ENCODE assay signal across 29 cellular contexts in the genomic region with DNA sequence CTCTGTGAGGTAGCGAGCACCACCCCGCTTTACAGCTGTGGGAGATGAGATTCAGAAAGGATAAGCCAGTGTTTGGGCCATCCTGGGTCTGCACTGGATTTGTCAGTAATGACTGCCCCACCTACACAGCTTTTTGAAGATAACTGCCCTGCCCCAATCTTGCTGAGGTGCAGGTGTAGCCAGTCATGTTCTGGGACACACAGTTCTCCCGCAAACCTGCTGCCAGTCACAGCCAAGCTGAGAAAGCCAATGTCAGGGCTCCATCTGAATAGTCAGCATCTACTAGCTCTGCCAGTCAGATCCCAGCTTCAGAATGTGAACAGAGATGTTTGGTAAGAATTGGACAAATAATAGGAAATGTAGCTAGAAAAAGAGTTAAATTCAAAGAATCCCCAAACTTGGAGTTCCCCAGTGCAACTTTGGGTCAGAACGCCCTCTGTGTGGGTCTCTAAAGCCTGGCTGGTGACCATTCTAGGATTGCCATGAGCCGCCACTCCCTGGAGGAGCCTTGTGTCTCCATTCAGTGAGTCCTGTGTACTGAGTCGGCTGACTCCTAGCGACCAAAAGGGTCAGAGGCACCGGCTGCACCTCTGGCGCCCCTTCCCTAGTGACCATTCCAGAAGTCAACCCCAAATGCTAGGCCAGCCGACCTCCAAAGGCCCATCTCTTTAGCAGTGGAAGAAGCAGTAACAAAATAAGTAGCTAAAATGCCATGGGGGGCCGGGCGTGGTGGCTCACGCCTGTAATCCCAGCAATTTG. TPM values are rescaled to one million over a fixed set of nuclear protein-coding genes. Genes with fewer than 3 reads are reported as not detected.
DNase-seq lines count a peak whose midpoint lies in the region; ATAC-seq, FAIRE-seq and TF ChIP-seq lines count a peak whose summit lies in the region.
"Had no signal": no experiment of that assay in that cellular context is flagged by ENCODE, and none has a peak within 500 bp of the region (broad histone marks: within the 10 kb centered on the region; RNA-seq: fewer than 3 reads in every experiment).

No MANE protein-coding gene starts in this region.

- dilution Hi-C loops in IMR-90 (cut with HindIII; ENCODE audit: low sequenced_read_pairs, unreplicated experiment), result no loop called here

- POLR2A ChIA-PET in IMR-90 (lab: Charles Lee; ENCODE audit: unreplicated experiment), result no interaction called here

- H3K79me1 ChIP-seq in IMR-90 (ENCODE audit: low read depth in 1 of 2, low read length in 2 of 2), result no peaks in the 10 kb centered on the region

- no peak overlapping the region for H2AK5ac ChIP-seq in IMR-90 (ENCODE audit: low read depth, low read length)

- peak overlapping the region; percentile 94 for H3K27ac ChIP-seq in cardiac muscle cell
- H3K27ac ChIP-seq in IMR-90 (ENCODE audit: insufficient read depth, low read length), result no peak overlapping the region
- H3K27ac ChIP-seq in kidney (ENCODE audit: low read depth in 2 of 2, low read length in 2 of 2), result no peak overlapping the region
- H3K27ac ChIP-seq in gastrocnemius medialis, result peak overlapping the region; percentile 92 to 97 (median 97)

- ATAC-seq in left cardiac atrium (no peak), IMR-90 (ENCODE audit: low read depth) (no peak), gastrocnemius medialis (peak in 1 of 2 donors; percentile 25), GM18868 (IDR thresholded peaks at IDR 0.05; ENCODE audit: unreplicated experiment) (no peak)

- no peak for TF ChIP-seq POLR2A in IMR-90 (IDR thresholded peaks at IDR 0.05; ENCODE audit: low read depth, low read length)
- TF ChIP-seq POLR2A in gastrocnemius medialis (IDR thresholded peaks at IDR 0.05), result no peak

- no peaks in the 10 kb centered on the region for H3K27me3 ChIP-seq in cardiac muscle cell
- peaks cover 16% of the 10 kb centered on the region for H3K27me3 ChIP-seq in IMR-90 (ENCODE audit: control insufficient read depth, insufficient read depth, low read length)
- no peaks in the 10 kb centered on the region for H3K27me3 ChIP-seq in gastrocnemius medialis

- H4K5ac ChIP-seq in IMR-90 (ENCODE audit: low read depth, low read length), result no peak overlapping the region

- H3K9ac ChIP-seq in IMR-90 (ENCODE audit: low read depth, low read length) (no peak overlapping the region), kidney (ENCODE audit: low read length in 2 of 2) (no peak overlapping the region)

- H2AK9ac ChIP-seq in IMR-90 (replicated peaks; ENCODE audit: low read depth, low read length, poor library complexity), result peak overlapping the region; percentile 42

- no peak overlapping the region for H2AFZ ChIP-seq in IMR-90 (replicated peaks; ENCODE audit: low read length, poor library complexity)

- H3K4me1 ChIP-seq in cardiac muscle cell (ENCODE audit: low read depth) (peaks cover 72% of the 10 kb centered on the region), IMR-90 (ENCODE audit: control insufficient read depth, insufficient read depth, low read length) (peaks cover 2% of the 10 kb centered on the region; the same call in 1 of the 2 replicates), kidney (ENCODE audit: control insufficient read depth in 1 of 2, insufficient read depth in 1 of 2, low read depth in 1 of 2, low read length in 2 of 2) (peaks cover 0 to 4% of the 10 kb centered on the region in 2 donors), gastrocnemius medialis (peaks cover 64 to 67% of the 10 kb centered on the region in 2 donors)

- no peak overlapping the region for H2BK15ac ChIP-seq in IMR-90 (ENCODE audit: low read depth, low read length)

- H2BK5ac ChIP-seq in IMR-90 (ENCODE audit: low read depth, low read length, poor library complexity, severe bottlenecking), result no peak overlapping the region

- intact Hi-C loops in left cardiac atrium (cut with DNase I), result loop anchor here in 1 of 2 donors (5.0 to 10.0 kb wide), 3 partner anchors 32 to 225 kb away; no protein-coding TSS in a partner anchor
- intact Hi-C loops in IMR-90 (cut with micrococcal nuclease), result no loop called here
- intact Hi-C loops in kidney (cut with DNase I), result loop anchor here (10.0 kb wide), 2 partner anchors 305 to 505 kb away; no protein-coding TSS in a partner anchor
- intact Hi-C loops in gastrocnemius medialis (cut with DNase I; ENCODE audit: low total_unique reads), result loop anchor here (5.0 to 10.0 kb wide), 2 partner anchors 307 to 845 kb away; no protein-coding TSS in a partner anchor

- no peak for TF ChIP-seq RAD21 in IMR-90 (IDR thresholded peaks at IDR 0.05; ENCODE audit: low read length)

- TF ChIP-seq CTCF in cardiac muscle cell (IDR thresholded peaks at IDR 0.05; ENCODE audit: low read depth, low read length) (no peak), IMR-90 (conservative IDR thresholded peaks at IDR 0.05; ENCODE audit: low read depth, low read length) (no peak), kidney (IDR thresholded peaks at IDR 0.05; ENCODE audit: borderline replicate concordance, extremely low read depth, insufficient read depth) (no peak), gastrocnemius medialis (IDR thresholded peaks at IDR 0.05 in 4 of 5, conservative IDR thresholded peaks at IDR 0.05 in 1 of 5) (no peak)

- H3K4me3 ChIP-seq in cardiac muscle cell (no peak overlapping the region), IMR-90 (ENCODE audit: insufficient read depth, low read depth, low read length) (no peak overlapping the region), kidney (ENCODE audit: low read length in 2 of 2) (no peak overlapping the region), gastrocnemius medialis (no peak overlapping the region)

- H3K56ac ChIP-seq in IMR-90 (ENCODE audit: extremely low read depth, insufficient read depth, low read length), result no peak overlapping the region

- H4K8ac ChIP-seq in IMR-90 (ENCODE audit: low read depth in 2 of 2, low read length in 2 of 2), result no peak overlapping the region

- no peaks in the 10 kb centered on the region for H3K9me1 ChIP-seq in IMR-90 (ENCODE audit: insufficient read depth, low read length)

- no peaks in the 10 kb centered on the region for H3K9me3 ChIP-seq in cardiac muscle cell (ENCODE audit: low read depth)
- H3K9me3 ChIP-seq in IMR-90 (ENCODE audit: control insufficient read depth, insufficient read depth, low read length), result no peaks in the 10 kb centered on the region
- H3K9me3 ChIP-seq in kidney (ENCODE audit: control insufficient read depth in 1 of 2, low read length in 2 of 2), result no peaks in the 10 kb centered on the region
- no peaks in the 10 kb centered on the region for H3K9me3 ChIP-seq in gastrocnemius medialis

- DNase-seq in cardiac muscle cell (ENCODE audit: low read depth in 1 of 2, low spot score in 1 of 2) (no peak), left cardiac atrium (no peak), IMR-90 (no peak), kidney (peak; percentile 45), gastrocnemius medialis (peak; percentile 73 to 80), EL (no peak), midbrain (lab: John Stamatoyannopoulos, UW) (no peak)
- DNase-seq: 8988T; C1 segment of cervical spinal cord; Calu3; CD8-positive, alpha-beta memory T cell; DMS153; Karpas-422; MV-4-11; NCI-H1105 treated with DMSO at 0.1 percent for 48 hours; NCI-H1694; NCI-H2081 treated with DMSO at 0.1 percent for 48 hours; NCI-H2171 treated with DMSO at 0.1 percent for 48 hours; NCI-H526 had no signal

- H2BK20ac ChIP-seq in IMR-90 (ENCODE audit: low read depth, low read length), result no peak overlapping the region

- no peak for FAIRE-seq in kidney (lab: Jason Lieb, UNC)
- FAIRE-seq: G401.6, GM12892, GM18507, GM19239, RCC 7860 had no signal

- H3K14ac ChIP-seq in IMR-90 (replicated peaks; ENCODE audit: low read depth, low read length), result no peak overlapping the region

- in situ Hi-C loops in IMR-90 (cut with MboI; ENCODE audit: low sequenced_read_pairs), result loop anchor here (10.0 kb wide), 1 partner anchor 505 kb away; no protein-coding TSS in a partner anchor
- in situ Hi-C loops in gastrocnemius medialis (cut with MboI; ENCODE audit: low sequenced_read_pairs in 4 of 4), result loop anchor here in 1 of 4 donors (5.0 kb wide), 2 partner anchors 32 to 187 kb away; no protein-coding TSS in a partner anchor

- H3K23ac ChIP-seq in IMR-90 (ENCODE audit: low read depth, low read length), result no peak overlapping the region

- 93% methylated on average over 3 of the region's 13 CpGs; no CpG with 5 or more reads in 1 of the 2 experiments for WGBS in IMR-90 (ENCODE audit: extremely low coverage in 2 of 2, insufficient read length in 1 of 2), 2 experiments

- H2BK120ac ChIP-seq in IMR-90 (ENCODE audit: low read depth, low read length), result no peak overlapping the region

- CTCF ChIA-PET in IMR-90 (lab: Yijun Ruan, JAX), result no interaction called here

- no peak overlapping the region for H3K4ac ChIP-seq in IMR-90 (ENCODE audit: low read depth, low read length)

- no TSS peak for BruUV-seq in IMR-90 (replicated peaks; lab: Mats Ljungman, UMichigan)

- no peaks in the 10 kb centered on the region for H4K20me1 ChIP-seq in IMR-90 (ENCODE audit: insufficient read depth, low read length)

- no peak overlapping the region for H4K91ac ChIP-seq in IMR-90 (ENCODE audit: insufficient read depth, low read depth, low read length)

- H3K18ac ChIP-seq in IMR-90 (ENCODE audit: low read depth, low read length), result no peak overlapping the region

- H3K36me3 ChIP-seq in cardiac muscle cell, result no peaks in the 10 kb centered on the region
- no peaks in the 10 kb centered on the region for H3K36me3 ChIP-seq in IMR-90 (ENCODE audit: control insufficient read depth, insufficient read depth, low read length)
- H3K36me3 ChIP-seq in kidney (ENCODE audit: control insufficient read depth in 1 of 2, insufficient read depth in 2 of 2, low read length in 2 of 2), result no peaks in the 10 kb centered on the region
- no peaks in the 10 kb centered on the region for H3K36me3 ChIP-seq in gastrocnemius medialis

- no peak overlapping the region for H3K4me2 ChIP-seq in IMR-90 (ENCODE audit: low read depth, low read length)

RNA-seq across cellular contexts. Expression of gene MB, which starts 2.4 kb away (rescaled TPM):
- total RNA-seq in cardiac muscle cell (952 and 1,065 TPM in 2 replicates), left cardiac atrium (1,000 to 10,000 TPM; 7,141 to 7,312 TPM), IMR-90 (2012; rRNA removed) (not detected in 2 replicates), kidney (not detected), gastrocnemius medialis (over 10,000 TPM in 2 of 4 donors, 1,000 to 10,000 TPM in 2; 7,153 to 19,373 (median 11,028) TPM)
- polyA plus RNA-seq in cardiac muscle cell (829 and 1,030 TPM in 2 replicates), IMR-90 (2012; rRNA removed) (not detected in 2 replicates), kidney (ENCODE audit: insufficient read depth, low read depth, low replicate concordance) (0.84 TPM)
- polyA plus RNA-seq in IMR-90 (2012; cell fraction: cytosol; rRNA removed), result not detected in 2 replicates
- not detected in 2 replicates for polyA plus RNA-seq in IMR-90 (2012; cell fraction: nucleus; rRNA removed; ENCODE audit: low replicate concordance)
- total RNA-seq: Calu3, H4, OCI-LY7, SK-MEL-5 had no signal
- polyA plus RNA-seq: CD8-positive, alpha-beta memory T cell; IgD-negative memory B cell had no signal

RNA-seq across cellular contexts. Expression of gene APOL6, which starts 28.7 kb away (rescaled TPM):
- not detected in 2 replicates for total RNA-seq in cardiac muscle cell
- polyA plus RNA-seq in cardiac muscle cell, result 0.07 TPM in 1 of 2 replicates, not detected in the other
- 10 to 100 TPM; 20.6 to 23.0 TPM for total RNA-seq in left cardiac atrium
- total RNA-seq in IMR-90 (2012; rRNA removed), result 7.2 TPM in 2 replicates
- 0.86 and 1.2 TPM in 2 replicates for polyA plus RNA-seq in IMR-90 (2012; rRNA removed)
- polyA plus RNA-seq in IMR-90 (2012; cell fraction: cytosol; rRNA removed), result 0.47 and 0.64 TPM in 2 replicates
- polyA plus RNA-seq in IMR-90 (2012; cell fraction: nucleus; rRNA removed; ENCODE audit: low replicate concordance), result 0.32 and 1.4 TPM in 2 replicates
- 30.2 TPM for total RNA-seq in kidney
- 5.5 TPM for polyA plus RNA-seq in kidney (ENCODE audit: insufficient read depth, low read depth, low replicate concordance)
- total RNA-seq in gastrocnemius medialis, result 1 to 10 TPM; 1.5 to 4.5 (median 2.9) TPM

Comparison
In these comparisons a context has a peak if more than half of its experiments do, and no peak if none do; other contexts are left out.
1. DNase-seq: peak in kidney (single experiment) and gastrocnemius medialis (2 of 2); none in cardiac muscle cell (0 of 2), left cardiac atrium (single experiment), IMR-90 (single experiment), EL (single experiment) and midbrain (single experiment).
2. H3K27ac ChIP-seq: peak in cardiac muscle cell (single experiment) and gastrocnemius medialis (4 of 4); none in IMR-90 (single experiment) and kidney (0 of 2).
3. RNA of gene MB, which starts 2.4 kb away (total RNA-seq): 7,153 to 19,373 TPM in gastrocnemius medialis, 7,141 to 7,312 TPM in left cardiac atrium and 952 to 1,065 TPM in cardiac muscle cell; not detected in kidney (single experiment) and not detected in IMR-90; every median in the first group is over 100 times any median in the second.